8 cellular contexts compared by ENCODE assay signal in genomic region chr14:56474419-56475022, GRCh38.
DNase-seq lines count a peak whose midpoint lies in the region; TF ChIP-seq lines count a peak whose summit lies in the region.

No MANE protein-coding gene starts in this region.

- H3K4me3 ChIP-seq in GM12875 (ENCODE audit: low read depth, low read length) (no peak overlapping the region), adipocyte (ENCODE audit: low read length) (no peak overlapping the region), thyroid gland (replicated peaks in 1 of 3) (no peak overlapping the region)

- H3K36me3 ChIP-seq in adipocyte (ENCODE audit: control insufficient read depth, insufficient read depth, low read length, severe bottlenecking) (no peaks in the 10 kb centered on the region), thyroid gland (no peaks in the 10 kb centered on the region)

- H3K27ac ChIP-seq in thyroid gland = no peak overlapping the region

- no peak for TF ChIP-seq POLR2A in thyroid gland (IDR thresholded peaks at IDR 0.05)

- H3K4me1 ChIP-seq in adipocyte (ENCODE audit: control insufficient read depth, insufficient read depth, low read length) (no peaks in the 10 kb centered on the region), thyroid gland (no peaks in the 10 kb centered on the region)

- peak; percentile 59; the same call in 1 of the 2 replicates for TF ChIP-seq CTCF in GM12875 (IDR thresholded peaks at IDR 0.05; ENCODE audit: borderline replicate concordance, insufficient read depth, low read depth, low read length)
- TF ChIP-seq CTCF in thyroid gland (IDR thresholded peaks at IDR 0.05) = peak; percentile 48 to 82 (median 67)

- H3K9me3 ChIP-seq in adipocyte (ENCODE audit: control insufficient read depth, low read length) = peaks cover 2% of the 10 kb centered on the region
- no peaks in the 10 kb centered on the region for H3K9me3 ChIP-seq in thyroid gland

- H3K27me3 ChIP-seq in adipocyte (replicated peaks; ENCODE audit: control insufficient read depth, insufficient read depth, low read length) (no peaks in the 10 kb centered on the region), thyroid gland (no peaks in the 10 kb centered on the region)

- H3K9ac ChIP-seq in adipocyte (ENCODE audit: low read length) = no peak overlapping the region

- WGBS in thyroid gland, 2 donors = 15 to 16% methylated on average over 8 of the region's 8 CpGs

- DNase-seq in AG08396 (ENCODE audit: low spot score) (peak; percentile 30), NCI-H1930 (lab: John Stamatoyannopoulos, UW) (peak; percentile 6 to 39), adipocyte (ENCODE audit: low read depth) (peak; percentile 79), iPS-NIHi11 (ENCODE audit: low spot score) (peak; percentile 52), thyroid gland (no peak), HPDE6-E6E7 (ENCODE audit: extremely low spot score) (no peak)
- DNase-seq in activated effector memory CD4-positive, alpha-beta T cell treated with anti-CD3 and anti-CD28 coated beads, Interleukin-2, amount 50 U/mL, for 16 hours = no peak

- intact Hi-C loops in thyroid gland (cut with DNase I) = loop anchor here (10.0 kb wide), 2 partner anchors 770 to 1040 kb away; no protein-coding TSS in a partner anchor

Comparison
In these comparisons a context has a peak if more than half of its experiments do, and no peak if none do; other contexts are left out.
1. DNase-seq: peak in AG08396 (single experiment), NCI-H1930 (2 of 2), adipocyte (single experiment) and iPS-NIHi11 (single experiment); none in thyroid gland (0 of 2), HPDE6-E6E7 (single experiment) and activated effector memory CD4-positive, alpha-beta T cell treated with anti-CD3 and anti-CD28 coated beads, Interleukin-2, amount 50 U/mL, for 16 hours (single experiment).